32 cellular contexts compared by ENCODE assay signal in genomic region chr14:95677168-95677835, GRCh38. TPM values are rescaled to one million over a fixed set of nuclear protein-coding genes. Genes with fewer than 3 reads are reported as not detected.
"Had no signal": no experiment of that assay in that cellular context is flagged by ENCODE, and none has a peak within 500 bp of the region (broad histone marks: within the 10 kb centered on the region; RNA-seq: fewer than 3 reads in every experiment).

No MANE protein-coding gene starts in this region.

- H3K4me1 ChIP-seq: colonic mucosa, esophagus muscularis mucosa, foreskin keratinocyte, gastroesophageal sphincter, heart left ventricle, prostate gland, right atrium auricular region, suprapubic skin, transverse colon, upper lobe of right lung, uterus had no signal

- H3K4me3 Mint-ChIP-seq: dendritic cell treated with granulocyte-macrophage colony-stimulating factor and Interleukin-4, amounts not matched to agents 40 ng/mL and 50 ng/mL, for 4 days; endodermal cell; natural killer cell treated with Interleukin-12 subunit alpha and Interleukin-12 subunit beta and Interleukin-15 and Interleukin-18, amount 100 ng/mL, for 72 hours; neural crest cell; stimulated activated memory B cell treated with anti-CD40 and anti-IgM and Interleukin-4, amounts not matched to agents 10 μg/mL and 1 μg/mL and 100 μg/mL, for 72 hours; stimulated activated naive CD8-positive, alpha-beta T cell treated with anti-CD3 and anti-CD28 coated beads, Interleukin-15, amount 100 ng/mL, for 72 hours had no signal

- H3K27ac ChIP-seq: colonic mucosa, esophagus muscularis mucosa, foreskin keratinocyte, gastroesophageal sphincter, heart left ventricle, hepatocyte, neutrophil, prostate gland, right atrium auricular region, suprapubic skin, transverse colon, upper lobe of right lung, uterus had no signal

- ATAC-seq: foreskin keratinocyte; gastroesophageal sphincter; heart left ventricle; left lobe of liver; natural killer cell treated with Interleukin-12 subunit alpha and Interleukin-12 subunit beta and Interleukin-15 and Interleukin-18, amount 100 ng/mL, for 72 hours; sciatic nerve; stimulated activated memory B cell treated with anti-CD40 and anti-IgM and Interleukin-4, amounts not matched to agents 10 μg/mL and 1 μg/mL and 100 μg/mL, for 72 hours; stimulated activated naive CD8-positive, alpha-beta T cell treated with anti-CD3 and anti-CD28 coated beads, Interleukin-15, amount 100 ng/mL, for 72 hours; upper lobe of right lung had no signal

- H2AFZ ChIP-seq: hepatocyte had no signal

- H3K36me3 ChIP-seq: colonic mucosa, esophagus muscularis mucosa, gastroesophageal sphincter, heart left ventricle, neutrophil, prostate gland, right atrium auricular region, suprapubic skin, transverse colon, upper lobe of right lung, uterus had no signal

- H3K9me3 Mint-ChIP-seq: dendritic cell treated with granulocyte-macrophage colony-stimulating factor and Interleukin-4, amounts not matched to agents 40 ng/mL and 50 ng/mL, for 4 days; natural killer cell treated with Interleukin-12 subunit alpha and Interleukin-12 subunit beta and Interleukin-15 and Interleukin-18, amount 100 ng/mL, for 72 hours; stimulated activated naive CD8-positive, alpha-beta T cell treated with anti-CD3 and anti-CD28 coated beads, Interleukin-15, amount 100 ng/mL, for 72 hours had no signal

- DNase-seq: colonic mucosa; effector CD8-positive, alpha-beta T cell; endodermal cell; foreskin keratinocyte; heart left ventricle; kidney; stimulated activated CD4-positive, alpha-beta T cell treated with anti-CD3 and anti-CD28 coated beads, Interleukin-4, amount 100 ng/mL, for 4 hours; stimulated activated naive CD8-positive, alpha-beta T cell treated with anti-CD3 and anti-CD28 coated beads, Interleukin-15, amount 100 ng/mL, for 72 hours; transverse colon; upper lobe of right lung; uterus had no signal

- H3K27ac Mint-ChIP-seq: dendritic cell treated with granulocyte-macrophage colony-stimulating factor and Interleukin-4, amounts not matched to agents 40 ng/mL and 50 ng/mL, for 4 days; endodermal cell; natural killer cell treated with Interleukin-12 subunit alpha and Interleukin-12 subunit beta and Interleukin-15 and Interleukin-18, amount 100 ng/mL, for 72 hours; stimulated activated memory B cell treated with anti-CD40 and anti-IgM and Interleukin-4, amounts not matched to agents 10 μg/mL and 1 μg/mL and 100 μg/mL, for 72 hours; stimulated activated naive CD8-positive, alpha-beta T cell treated with anti-CD3 and anti-CD28 coated beads, Interleukin-15, amount 100 ng/mL, for 72 hours had no signal

- H3K4me1 Mint-ChIP-seq: stimulated activated memory B cell treated with anti-CD40 and anti-IgM and Interleukin-4, amounts not matched to agents 10 μg/mL and 1 μg/mL and 100 μg/mL, for 72 hours; stimulated activated naive CD8-positive, alpha-beta T cell treated with anti-CD3 and anti-CD28 coated beads, Interleukin-15, amount 100 ng/mL, for 72 hours had no signal

- H3K27me3 ChIP-seq: colonic mucosa, foreskin keratinocyte, hepatocyte, neutrophil, right atrium auricular region, transverse colon, uterus had no signal

- H3K4me2 ChIP-seq: hepatocyte, smooth muscle cell had no signal

- H3K79me2 ChIP-seq: hepatocyte had no signal

- H3K4me3 ChIP-seq: colonic mucosa, esophagus muscularis mucosa, gastroesophageal sphincter, heart left ventricle, hepatocyte, prostate gland, right atrium auricular region, smooth muscle cell, suprapubic skin, transverse colon, upper lobe of right lung, uterus had no signal

- H3K9me3 ChIP-seq: colonic mucosa, neutrophil, prostate gland, suprapubic skin, transverse colon, upper lobe of right lung, uterus had no signal

- FAIRE-seq: kidney had no signal

RNA-seq across cellular contexts. Expression of gene TCL1B, which starts 8.9 kb away (rescaled TPM):
- total RNA-seq: chondrocyte; colonic mucosa; epithelial cell of proximal tubule; esophagus muscularis mucosa; fibroblast of lung; foreskin keratinocyte; gastroesophageal sphincter; heart left ventricle; kidney; left lobe of liver; lung microvascular endothelial cell; mesenteric fat pad; natural killer cell treated with Interleukin-12 subunit alpha and Interleukin-12 subunit beta and Interleukin-15 and Interleukin-18, amount 100 ng/mL, for 72 hours; neural crest cell; osteoblast; right atrium auricular region; sciatic nerve; smooth muscle cell; suprapubic skin; upper lobe of right lung had no signal
- polyA plus RNA-seq: fibroblast of lung, foreskin keratinocyte, heart left ventricle, hepatocyte, liver, smooth muscle cell had no signal

RNA-seq across cellular contexts. Expression of gene TCL1A, which starts 36.6 kb away (rescaled TPM):
- total RNA-seq: chondrocyte, epithelial cell of proximal tubule, fibroblast of lung, foreskin keratinocyte, gastroesophageal sphincter, heart left ventricle, hepatocyte, left lobe of liver, lung microvascular endothelial cell, mesenteric fat pad, neural crest cell, osteoblast, smooth muscle cell, suprapubic skin, upper lobe of right lung had no signal
- polyA plus RNA-seq: fibroblast of lung, foreskin keratinocyte, hepatocyte, smooth muscle cell had no signal
